ENCODE assay signal across 17 cellular contexts in the genomic region with DNA sequence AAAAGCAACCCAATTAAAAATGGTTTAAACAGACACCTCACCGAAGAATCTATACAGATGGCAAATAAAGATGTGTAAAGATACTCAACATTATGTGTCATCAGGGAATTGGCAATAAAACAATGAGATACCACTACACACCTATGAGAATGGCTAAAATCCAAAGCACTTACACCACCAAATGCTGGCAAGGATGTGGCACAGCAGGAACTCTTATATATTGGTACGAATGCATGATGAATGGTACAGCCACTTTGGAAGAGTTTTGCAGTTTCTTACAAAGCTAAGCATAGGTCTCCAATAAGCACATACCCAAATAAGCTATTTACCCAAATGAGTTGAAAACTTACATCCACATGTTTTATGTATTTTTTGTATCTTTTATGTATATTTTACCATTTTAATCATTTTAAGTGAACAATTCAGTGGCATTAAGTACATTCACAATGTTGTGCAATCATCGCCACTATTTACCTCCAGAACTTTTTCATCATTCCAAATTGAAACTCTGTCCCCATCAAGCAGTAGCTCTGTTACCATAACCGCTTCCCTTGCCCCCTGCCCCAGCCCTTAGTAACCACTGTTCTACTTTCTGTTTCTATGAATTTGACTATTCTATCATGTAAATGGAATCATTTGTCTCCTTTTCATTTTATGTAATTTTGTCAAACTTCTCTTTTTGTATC. TPM values are rescaled to one million over a fixed set of nuclear protein-coding genes. Genes with fewer than 3 reads are reported as not detected.
DNase-seq lines count a peak whose midpoint lies in the region; ATAC-seq and TF ChIP-seq lines count a peak whose summit lies in the region.
"Had no signal": no experiment of that assay in that cellular context is flagged by ENCODE, and none has a peak within 500 bp of the region (broad histone marks: within the 10 kb centered on the region; RNA-seq: fewer than 3 reads in every experiment).

No MANE protein-coding gene starts in this region.

- peak overlapping the region; percentile 61 for H3K27ac Mint-ChIP-seq in T-helper 17 cell
- H3K27ac Mint-ChIP-seq: HFFc6 had no signal

- no peaks in the 10 kb centered on the region for H3K36me3 ChIP-seq in liver (ENCODE audit: control insufficient read depth in 4 of 4, insufficient read depth in 3 of 4, low read depth in 1 of 4, low read length in 3 of 4)

- H3K4me3 ChIP-seq in liver (ENCODE audit: low read depth in 1 of 3, low read length in 3 of 3): peak overlapping the region in 1 of 3 donors; percentile 41

- H3K4me1 Mint-ChIP-seq in T-helper 17 cell: peaks cover 12% of the 10 kb centered on the region

- no peak for TF ChIP-seq RAD21 in Ishikawa (IDR thresholded peaks at IDR 0.05; ENCODE audit: low read depth)
- TF ChIP-seq RAD21 in liver (IDR thresholded peaks at IDR 0.05): no peak

- H3K27ac ChIP-seq in liver (ENCODE audit: low read depth in 1 of 2, low read length in 2 of 2): peak overlapping the region; percentile 67 to 73
- H3K27ac ChIP-seq: KMS-11 had no signal

- no peaks in the 10 kb centered on the region for H3K36me3 Mint-ChIP-seq in T-helper 17 cell (ENCODE audit: low read depth)

- ATAC-seq in T-helper 17 cell: no peak

- no peak for TF ChIP-seq CTCF in liver (IDR thresholded peaks at IDR 0.05; ENCODE audit: low read depth, low read length, missing input control)

- peaks cover 7 to 43% (median 36%) of the 10 kb centered on the region in 4 donors for H3K4me1 ChIP-seq in liver (ENCODE audit: control insufficient read depth in 4 of 4, insufficient read depth in 4 of 4, low read length in 3 of 4)

- no peak overlapping the region for H3K4me3 Mint-ChIP-seq in T-helper 17 cell
- H3K4me3 Mint-ChIP-seq: HFFc6 had no signal

- WGBS in liver: 44% methylated on average over 4 of the region's 4 CpGs

- H3K9me3 ChIP-seq in T-helper 17 cell (ENCODE audit: control insufficient read depth, low read length, poor library complexity, severe bottlenecking) (no peaks in the 10 kb centered on the region), liver (ENCODE audit: control insufficient read depth in 4 of 4, low read length in 3 of 4) (no peaks in the 10 kb centered on the region)
- H3K9me3 ChIP-seq: Caco-2 had no signal

- no peaks in the 10 kb centered on the region for H3K27me3 ChIP-seq in liver (ENCODE audit: control insufficient read depth in 4 of 4, insufficient read depth in 4 of 4, low read length in 3 of 4)

- DNase-seq in NCI-H1092 treated with DMSO at 0.1 percent for 48 hours (lab: John Stamatoyannopoulos, UW): peak; percentile 7
- DNase-seq in NCI-H1092 (lab: John Stamatoyannopoulos, UW): no peak
- DNase-seq in T-helper 17 cell: no peak
- DNase-seq in NOMO-1 (lab: John Stamatoyannopoulos, UW; ENCODE audit: unreplicated experiment in 2 of 2): no peak
- DNase-seq in NCI-H510A treated with DMSO at 0.1 percent for 48 hours (lab: John Stamatoyannopoulos, UW): no peak
- DNase-seq in mesenteric fat pad (ENCODE audit: low spot score): no peak
- DNase-seq: Caco-2, DMS53, HFFc6, NCI-H1436, NCI-H2081 treated with DMSO at 0.1 percent for 48 hours, NCI-H446, NCI-H774, T-helper 9 cell had no signal

- H3K9ac ChIP-seq in liver (ENCODE audit: low read depth in 1 of 2, low read length in 2 of 2): peak overlapping the region; percentile 19 to 33
- H3K9ac ChIP-seq: KMS-11 had no signal

- no peak; the same call in 1 of the 2 replicates for TF ChIP-seq EP300 in Ishikawa (IDR thresholded peaks at IDR 0.05; ENCODE audit: borderline replicate concordance)

- H3K27me3 Mint-ChIP-seq in T-helper 17 cell: peaks cover 11% of the 10 kb centered on the region

TF ChIP-seq in Ishikawa, 13 proteins besides CTCF, POLR2A, EP300 and RAD21:
- TF ChIP-seq NFIC (IDR thresholded peaks at IDR 0.05) (peak; percentile 72; the same call in 1 of the 2 replicates), CEBPB (IDR thresholded peaks at IDR 0.05) (peak; percentile 83), TEAD4 (IDR thresholded peaks at IDR 0.05) (0 out of 2 replicates have a peak, but pooled peaks have one; percentile 12), YY1 (IDR thresholded peaks at IDR 0.05; ENCODE audit: low read depth) (no peak)

TF ChIP-seq in liver, 16 proteins besides CTCF, POLR2A, EP300 and RAD21:
- TF ChIP-seq SP1 (IDR thresholded peaks at IDR 0.05) (no peak), JUND (IDR thresholded peaks at IDR 0.05) (no peak), HNF4G (IDR thresholded peaks at IDR 0.05) (no peak), TAF1 (conservative IDR thresholded peaks at IDR 0.05) (no peak), FOXA1 (IDR thresholded peaks at IDR 0.05) (no peak), FOXA2 (IDR thresholded peaks at IDR 0.05) (peak; percentile 45), HNF4A (conservative IDR thresholded peaks at IDR 0.05) (peak; percentile 15 to 45), EGR1 (IDR thresholded peaks at IDR 0.05; ENCODE audit: low read depth in 2 of 2) (no peak), NR2F2 (IDR thresholded peaks at IDR 0.05) (no peak), GABPA (IDR thresholded peaks at IDR 0.05 in 1 of 2, conservative IDR thresholded peaks at IDR 0.05 in 1 of 2) (no peak), YY1 (IDR thresholded peaks at IDR 0.05) (no peak), RXRA (IDR thresholded peaks at IDR 0.05) (peak in 1 of 2 donors; percentile 41)
- TF ChIP-seq, protein P1, sequence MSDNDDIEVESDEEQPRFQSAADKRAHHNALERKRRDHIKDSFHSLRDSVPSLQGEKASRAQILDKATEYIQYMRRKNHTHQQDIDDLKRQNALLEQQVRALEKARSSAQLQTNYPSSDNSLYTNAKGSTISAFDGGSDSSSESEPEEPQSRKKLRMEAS (IDR thresholded peaks at IDR 0.05): no peak
- TF ChIP-seq, protein P2, sequence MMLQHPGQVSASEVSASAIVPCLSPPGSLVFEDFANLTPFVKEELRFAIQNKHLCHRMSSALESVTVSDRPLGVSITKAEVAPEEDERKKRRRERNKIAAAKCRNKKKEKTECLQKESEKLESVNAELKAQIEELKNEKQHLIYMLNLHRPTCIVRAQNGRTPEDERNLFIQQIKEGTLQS (IDR thresholded peaks at IDR 0.05): no peak
- TF ChIP-seq, protein P3, sequence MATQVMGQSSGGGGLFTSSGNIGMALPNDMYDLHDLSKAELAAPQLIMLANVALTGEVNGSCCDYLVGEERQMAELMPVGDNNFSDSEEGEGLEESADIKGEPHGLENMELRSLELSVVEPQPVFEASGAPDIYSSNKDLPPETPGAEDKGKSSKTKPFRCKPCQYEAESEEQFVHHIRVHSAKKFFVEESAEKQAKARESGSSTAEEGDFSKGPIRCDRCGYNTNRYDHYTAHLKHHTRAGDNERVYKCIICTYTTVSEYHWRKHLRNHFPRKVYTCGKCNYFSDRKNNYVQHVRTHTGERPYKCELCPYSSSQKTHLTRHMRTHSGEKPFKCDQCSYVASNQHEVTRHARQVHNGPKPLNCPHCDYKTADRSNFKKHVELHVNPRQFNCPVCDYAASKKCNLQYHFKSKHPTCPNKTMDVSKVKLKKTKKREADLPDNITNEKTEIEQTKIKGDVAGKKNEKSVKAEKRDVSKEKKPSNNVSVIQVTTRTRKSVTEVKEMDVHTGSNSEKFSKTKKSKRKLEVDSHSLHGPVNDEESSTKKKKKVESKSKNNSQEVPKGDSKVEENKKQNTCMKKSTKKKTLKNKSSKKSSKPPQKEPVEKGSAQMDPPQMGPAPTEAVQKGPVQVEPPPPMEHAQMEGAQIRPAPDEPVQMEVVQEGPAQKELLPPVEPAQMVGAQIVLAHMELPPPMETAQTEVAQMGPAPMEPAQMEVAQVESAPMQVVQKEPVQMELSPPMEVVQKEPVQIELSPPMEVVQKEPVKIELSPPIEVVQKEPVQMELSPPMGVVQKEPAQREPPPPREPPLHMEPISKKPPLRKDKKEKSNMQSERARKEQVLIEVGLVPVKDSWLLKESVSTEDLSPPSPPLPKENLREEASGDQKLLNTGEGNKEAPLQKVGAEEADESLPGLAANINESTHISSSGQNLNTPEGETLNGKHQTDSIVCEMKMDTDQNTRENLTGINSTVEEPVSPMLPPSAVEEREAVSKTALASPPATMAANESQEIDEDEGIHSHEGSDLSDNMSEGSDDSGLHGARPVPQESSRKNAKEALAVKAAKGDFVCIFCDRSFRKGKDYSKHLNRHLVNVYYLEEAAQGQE (IDR thresholded peaks at IDR 0.05): no peak
- TF ChIP-seq, protein P4, sequence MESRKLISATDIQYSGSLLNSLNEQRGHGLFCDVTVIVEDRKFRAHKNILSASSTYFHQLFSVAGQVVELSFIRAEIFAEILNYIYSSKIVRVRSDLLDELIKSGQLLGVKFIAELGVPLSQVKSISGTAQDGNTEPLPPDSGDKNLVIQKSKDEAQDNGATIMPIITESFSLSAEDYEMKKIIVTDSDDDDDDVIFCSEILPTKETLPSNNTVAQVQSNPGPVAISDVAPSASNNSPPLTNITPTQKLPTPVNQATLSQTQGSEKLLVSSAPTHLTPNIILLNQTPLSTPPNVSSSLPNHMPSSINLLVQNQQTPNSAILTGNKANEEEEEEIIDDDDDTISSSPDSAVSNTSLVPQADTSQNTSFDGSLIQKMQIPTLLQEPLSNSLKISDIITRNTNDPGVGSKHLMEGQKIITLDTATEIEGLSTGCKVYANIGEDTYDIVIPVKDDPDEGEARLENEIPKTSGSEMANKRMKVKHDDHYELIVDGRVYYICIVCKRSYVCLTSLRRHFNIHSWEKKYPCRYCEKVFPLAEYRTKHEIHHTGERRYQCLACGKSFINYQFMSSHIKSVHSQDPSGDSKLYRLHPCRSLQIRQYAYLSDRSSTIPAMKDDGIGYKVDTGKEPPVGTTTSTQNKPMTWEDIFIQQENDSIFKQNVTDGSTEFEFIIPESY (IDR thresholded peaks at IDR 0.05): no peak
TF ChIP-seq in liver: peak in this region for 3.

RNA-seq across cellular contexts. Expression of a gene that starts 6.7 kb away (rescaled TPM):
- total RNA-seq in T-helper 17 cell (10 to 100 TPM; 16.1 to 17.1 TPM), liver (100 to 1,000 TPM in 1 of 2 donors, 10 to 100 TPM in 1; 80.6 to 165 TPM), mesenteric fat pad (107 TPM)
- polyA plus RNA-seq in liver: 10 to 100 TPM; 63.3 to 80.2 TPM
